Comparison of ENCODE assay signal across 11 cellular contexts in the genomic region with DNA sequence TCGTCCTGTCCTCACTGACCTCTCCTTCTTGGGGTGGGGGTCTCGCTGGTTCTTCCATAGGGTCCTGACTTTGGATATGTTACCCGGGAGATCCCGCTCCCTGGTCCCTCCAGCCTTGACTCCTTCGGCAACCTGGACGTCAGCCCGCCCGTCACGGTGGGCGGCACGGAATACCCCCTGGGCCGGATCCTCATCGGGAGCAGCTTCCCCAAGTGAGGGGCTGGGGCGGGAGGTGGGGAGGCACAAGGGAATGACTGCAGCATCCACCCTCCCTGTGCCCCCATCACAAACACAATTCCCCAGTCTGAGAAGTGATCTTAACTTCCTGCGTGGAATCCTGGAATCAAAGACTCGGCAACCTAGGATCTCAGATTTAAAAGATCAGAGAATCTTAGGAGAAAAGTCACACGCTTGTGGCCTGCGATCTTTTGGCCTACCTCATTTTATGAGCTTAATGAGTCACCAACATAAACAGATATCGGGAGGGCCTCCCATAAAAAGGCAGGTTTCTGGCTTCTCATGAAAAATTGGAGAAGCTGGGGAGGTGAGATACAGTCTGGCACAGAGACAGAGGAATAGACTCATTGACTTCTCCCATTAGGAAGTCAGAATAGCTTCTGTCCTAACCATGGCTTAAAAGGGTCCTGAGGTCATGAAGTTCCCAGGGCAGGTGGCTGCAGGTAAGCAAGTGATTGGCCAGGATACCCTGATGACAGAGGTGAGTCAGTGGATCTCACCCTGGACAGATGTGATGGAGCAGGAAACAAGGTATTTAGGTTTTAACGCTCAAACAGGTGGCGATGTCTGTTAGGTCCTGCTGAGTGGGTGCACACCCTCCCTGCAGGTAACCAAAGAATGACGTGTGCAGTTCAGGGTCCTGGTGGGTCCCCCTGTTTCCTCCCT. TPM values are rescaled to one million over a fixed set of nuclear protein-coding genes. Genes with fewer than 3 reads are reported as not detected.
DNase-seq lines count a peak whose midpoint lies in the region; ATAC-seq and TF ChIP-seq lines count a peak whose summit lies in the region.
"Had no signal": no experiment of that assay in that cellular context is flagged by ENCODE, and none has a peak within 500 bp of the region (broad histone marks: within the 10 kb centered on the region; RNA-seq: fewer than 3 reads in every experiment).

No MANE protein-coding gene starts in this region.

- intact Hi-C loops in aorta (cut with DNase I) = loop anchor here in 1 of 2 donors (10.0 kb wide), 1 partner anchor 278 kb away; no protein-coding TSS in a partner anchor

- TF ChIP-seq CTCF in osteocyte (IDR thresholded peaks at IDR 0.05) = no peak

- no peak overlapping the region for H3K27ac ChIP-seq in aorta (ENCODE audit: low read depth in 1 of 2, low read length in 2 of 2)

- H3K4me3 ChIP-seq in aorta (ENCODE audit: low read length in 2 of 2) = no peak overlapping the region

- peak overlapping the region; percentile 95 for H3K27ac Mint-ChIP-seq in osteocyte (ENCODE audit: unreplicated experiment)
- no peak overlapping the region for H3K27ac Mint-ChIP-seq in T-helper 17 cell
- H3K27ac Mint-ChIP-seq: activated naive CD8-positive, alpha-beta T cell had no signal

- H3K9me3 ChIP-seq in T-helper 17 cell (ENCODE audit: control insufficient read depth, low read length, poor library complexity, severe bottlenecking) (no peaks in the 10 kb centered on the region), aorta (ENCODE audit: control insufficient read depth, low read length) (no peaks in the 10 kb centered on the region)

- H3K9me3 Mint-ChIP-seq in osteocyte (ENCODE audit: unreplicated experiment) = no peaks in the 10 kb centered on the region

- WGBS in aorta, 2 donors = 77 to 82% methylated on average over 22 of the region's 22 CpGs

- no peaks in the 10 kb centered on the region for H3K36me3 ChIP-seq in aorta (ENCODE audit: control insufficient read depth in 1 of 2, insufficient read depth in 2 of 2, low read length in 1 of 2)

- H3K27me3 ChIP-seq in aorta (ENCODE audit: control insufficient read depth in 1 of 2, insufficient read depth in 2 of 2, low read length in 1 of 2) = no peaks in the 10 kb centered on the region

- ATAC-seq in T-helper 17 cell (no peak), aorta (ENCODE audit: low FRiP score) (no peak)

- H3K36me3 Mint-ChIP-seq in osteocyte (ENCODE audit: unreplicated experiment) = no peaks in the 10 kb centered on the region
- H3K36me3 Mint-ChIP-seq in T-helper 17 cell (ENCODE audit: low read depth) = no peaks in the 10 kb centered on the region
- H3K36me3 Mint-ChIP-seq: activated naive CD8-positive, alpha-beta T cell had no signal

- no peaks in the 10 kb centered on the region for H3K27me3 Mint-ChIP-seq in osteocyte (ENCODE audit: unreplicated experiment)
- peaks cover 17% of the 10 kb centered on the region for H3K27me3 Mint-ChIP-seq in T-helper 17 cell

- H3K4me1 Mint-ChIP-seq in osteocyte (ENCODE audit: unreplicated experiment) (peaks cover 60% of the 10 kb centered on the region), T-helper 17 cell (peaks cover 4% of the 10 kb centered on the region)

- DNase-seq in COR-L47 (lab: John Stamatoyannopoulos, UW) (peak; percentile 38), NCI-H2196 treated with DMSO at 0.1 percent for 48 hours (lab: John Stamatoyannopoulos, UW; ENCODE audit: unreplicated experiment) (peak; percentile 77), dermis blood vessel endothelial cell (peak; percentile 58), osteocyte (ENCODE audit: extremely low spot score, unreplicated experiment) (no peak), T-helper 17 cell (no peak), anterior cingulate cortex (lab: John Stamatoyannopoulos, UW) (no peak), aorta (no peak)
- no peak for DNase-seq in activated CD4-positive, alpha-beta T cell treated with anti-CD3 and anti-CD28 coated beads, Interleukin-2, amount 50 U/mL, for 48 hours
- DNase-seq: stimulated activated naive CD4-positive, alpha-beta T cell treated with Interleukin-2 at 50 U/mL for 16 hours had no signal

- H3K4me1 ChIP-seq in aorta (ENCODE audit: control insufficient read depth in 1 of 2, insufficient read depth in 2 of 2, low read length in 2 of 2) = no peaks in the 10 kb centered on the region

- H3K4me3 Mint-ChIP-seq in osteocyte (ENCODE audit: unreplicated experiment) = no peak overlapping the region
- no peak overlapping the region for H3K4me3 Mint-ChIP-seq in T-helper 17 cell
- H3K4me3 Mint-ChIP-seq: activated naive CD8-positive, alpha-beta T cell had no signal

RNA-seq across cellular contexts. Expression of a gene that starts 15.9 kb away (rescaled TPM):
- total RNA-seq in dermis blood vessel endothelial cell (not detected in 2 replicates), osteocyte (0.39 and 0.73 TPM in 2 replicates), T-helper 17 cell (not detected), aorta (not detected)
- polyA plus RNA-seq in aorta = not detected
- total RNA-seq: pulmonary artery endothelial cell had no signal

RNA-seq across cellular contexts. Expression of a gene that starts 28.1 kb away (rescaled TPM):
- total RNA-seq in dermis blood vessel endothelial cell (0.05 and 0.85 TPM in 2 replicates), osteocyte (1.2 and 1.7 TPM in 2 replicates), T-helper 17 cell (not detected), aorta (not detected)
- polyA plus RNA-seq in aorta = under 1 TPM; 0.05 to 0.13 TPM
- total RNA-seq: pulmonary artery endothelial cell had no signal

Comparison
In these comparisons a context has a peak if more than half of its experiments do, and no peak if none do; other contexts are left out.
1. DNase-seq: peak in COR-L47 (single experiment), NCI-H2196 treated with DMSO at 0.1 percent for 48 hours (single experiment) and dermis blood vessel endothelial cell (single experiment); none in osteocyte (single experiment), T-helper 17 cell (0 of 3), anterior cingulate cortex (0 of 58), aorta (0 of 2) and activated CD4-positive, alpha-beta T cell treated with anti-CD3 and anti-CD28 coated beads, Interleukin-2, amount 50 U/mL, for 48 hours (0 of 2).